18 cellular contexts compared by ENCODE assay signal in genomic region chr1:29052951-29053350, GRCh38.
DNase-seq lines count a peak whose midpoint lies in the region; ATAC-seq and TF ChIP-seq lines count a peak whose summit lies in the region.
"Had no signal": no experiment of that assay in that cellular context is flagged by ENCODE, and none has a peak within 500 bp of the region (broad histone marks: within the 10 kb centered on the region; RNA-seq: fewer than 3 reads in every experiment).

No MANE protein-coding gene starts in this region.

- no CpG with 5 or more reads among the region's 7 CpGs for WGBS in trophoblast cell (ENCODE audit: extremely low coverage, insufficient coverage, insufficient read length)
- WGBS in body of pancreas, 2 donors: 93 to 94% methylated on average over 7 of the region's 7 CpGs

- no peak overlapping the region for H3K9ac ChIP-seq in trophoblast cell (ENCODE audit: low read length)

- H4K12ac ChIP-seq in trophoblast cell (ENCODE audit: low read depth, low read length): no peak overlapping the region

- peaks cover 26% of the 10 kb centered on the region for H3K4me1 Mint-ChIP-seq in nephron
- H3K4me1 Mint-ChIP-seq: CD14-positive monocyte had no signal

- H3K4me1 ChIP-seq in SJCRH30 (0 out of 2 replicates have a peak, but pooled peaks cover 3% of the 10 kb centered on the region), trophoblast cell (ENCODE audit: control insufficient read depth in 1 of 2, insufficient read depth in 2 of 2, low read length in 2 of 2) (no peaks in the 10 kb centered on the region), body of pancreas (no peaks in the 10 kb centered on the region)
- H3K4me1 ChIP-seq: Peyer's patch had no signal

- no peaks in the 10 kb centered on the region for H3K79me1 ChIP-seq in trophoblast cell (ENCODE audit: low read length)

- no peak overlapping the region for H2AFZ ChIP-seq in trophoblast cell (ENCODE audit: insufficient read depth, low read length, poor library complexity)

- H3K36me3 Mint-ChIP-seq in nephron (ENCODE audit: low read depth): peaks cover 11% of the 10 kb centered on the region

- H3K79me2 ChIP-seq in trophoblast cell (ENCODE audit: control insufficient read depth, insufficient read depth, low read length, poor library complexity): no peaks in the 10 kb centered on the region

- intact Hi-C loops in body of pancreas (cut with DNase I) (no loop called here), head of caudate nucleus (cut with DNase I) (no loop called here)

- TF ChIP-seq CTCF in nephron (IDR thresholded peaks at IDR 0.05; ENCODE audit: unreplicated experiment in 3 of 3) (no peak), body of pancreas (IDR thresholded peaks at IDR 0.05) (no peak)

- H3K9me3 ChIP-seq in SJCRH30 (replicated peaks) (no peaks in the 10 kb centered on the region), trophoblast cell (ENCODE audit: insufficient read depth, low read depth, low read length) (no peaks in the 10 kb centered on the region), body of pancreas (no peaks in the 10 kb centered on the region)
- H3K9me3 ChIP-seq: Peyer's patch had no signal

- H3K27ac Mint-ChIP-seq in nephron: peak overlapping the region; percentile 48 to 65 (median 62)

- no peak overlapping the region for H3K4me3 ChIP-seq in SJCRH30
- no peak overlapping the region for H3K4me3 ChIP-seq in trophoblast cell (ENCODE audit: low read depth, low read length)
- no peak overlapping the region for H3K4me3 ChIP-seq in body of pancreas
- H3K4me3 ChIP-seq: Peyer's patch had no signal

- no peaks in the 10 kb centered on the region for H3K27me3 Mint-ChIP-seq in nephron (ENCODE audit: low read depth)

- H3K36me3 ChIP-seq in SJCRH30 (0 out of 2 replicates have a peak, but pooled peaks cover 5% of the 10 kb centered on the region), trophoblast cell (ENCODE audit: control insufficient read depth in 1 of 2, insufficient read depth in 2 of 2, low read length in 2 of 2) (peaks cover 2 to 3% of the 10 kb centered on the region in 2 experiments), body of pancreas (replicated peaks in 1 of 2; ENCODE audit: insufficient read depth in 1 of 2, low read depth in 2 of 2) (peaks cover 0 to 1% of the 10 kb centered on the region in 2 donors)

- no peak overlapping the region for H2AK5ac ChIP-seq in trophoblast cell (ENCODE audit: low read length)

- no peak overlapping the region for H2BK12ac ChIP-seq in trophoblast cell (ENCODE audit: low read length)

- no peak overlapping the region for H4K8ac ChIP-seq in trophoblast cell (ENCODE audit: low read depth, low read length)

- H3K4ac ChIP-seq in trophoblast cell (ENCODE audit: low read depth, low read length): no peak overlapping the region

- DNase-seq in NCI-H2196 (lab: John Stamatoyannopoulos, UW; ENCODE audit: unreplicated experiment): peak; percentile 23
- DNase-seq in NCI-H2196 treated with DMSO at 0.1 percent for 48 hours (lab: John Stamatoyannopoulos, UW; ENCODE audit: unreplicated experiment): no peak
- DNase-seq in SJCRH30: peak; percentile 38 to 62
- DNase-seq in trophoblast cell: no peak
- no peak for DNase-seq in D341Med (ENCODE audit: low spot score)
- DNase-seq in body of pancreas: no peak
- no peak for DNase-seq in head of caudate nucleus
- DNase-seq: 8988T, DMS 273 treated with DMSO at 0.1 percent for 48 hours, DND-41, MM.1S, NCI-H1092 treated with DMSO at 0.1 percent for 48 hours, NCI-H2081, NCI-H446 treated with DMSO at 0.1 percent for 48 hours, NCI-H69, Peyer's patch had no signal

- H4K91ac ChIP-seq in trophoblast cell (ENCODE audit: low read depth, low read length): no peak overlapping the region

- H3K27me3 ChIP-seq in SJCRH30 (no peaks in the 10 kb centered on the region), trophoblast cell (ENCODE audit: insufficient read depth, low read length) (no peaks in the 10 kb centered on the region), body of pancreas (no peaks in the 10 kb centered on the region)
- H3K27me3 ChIP-seq: Peyer's patch had no signal

- no peak overlapping the region for H2BK120ac ChIP-seq in trophoblast cell (ENCODE audit: insufficient read depth, low read length, poor library complexity)

- no peak for TF ChIP-seq POLR2A in body of pancreas (IDR thresholded peaks at IDR 0.05)

- no peak overlapping the region for H3K4me2 ChIP-seq in trophoblast cell (ENCODE audit: low read length)

- H3K27ac ChIP-seq in SJCRH30: no peak overlapping the region
- no peak overlapping the region for H3K27ac ChIP-seq in trophoblast cell (ENCODE audit: low read depth, low read length)
- H3K27ac ChIP-seq in body of pancreas: no peak overlapping the region
- H3K27ac ChIP-seq: Peyer's patch had no signal

- H2BK5ac ChIP-seq in trophoblast cell (ENCODE audit: low read depth, low read length, poor library complexity): no peak overlapping the region

- peak overlapping the region in 1 of 3 experiments; percentile 44 for H3K4me3 Mint-ChIP-seq in nephron
- H3K4me3 Mint-ChIP-seq: CD14-positive monocyte had no signal

- H3K18ac ChIP-seq in trophoblast cell (ENCODE audit: low read length): no peak overlapping the region

- ATAC-seq in body of pancreas: no peak

- no peak overlapping the region for H3K14ac ChIP-seq in trophoblast cell (ENCODE audit: low read length)

- H3K23ac ChIP-seq in trophoblast cell (ENCODE audit: low read length): no peak overlapping the region

- H3K9me3 Mint-ChIP-seq in nephron: no peaks in the 10 kb centered on the region
- H3K9me3 Mint-ChIP-seq: CD14-positive monocyte had no signal

Comparison
In these comparisons a context has a peak if more than half of its experiments do, and no peak if none do; other contexts are left out.
1. DNase-seq: peak in NCI-H2196 (single experiment) and SJCRH30 (2 of 2); none in NCI-H2196 treated with DMSO at 0.1 percent for 48 hours (single experiment), trophoblast cell (0 of 2), D341Med (single experiment), body of pancreas (0 of 4) and head of caudate nucleus (0 of 42).